8 cellular contexts compared by ENCODE assay signal in genomic region chr5:138213161-138214029, GRCh38. TPM values are rescaled to one million over a fixed set of nuclear protein-coding genes. Genes with fewer than 3 reads are reported as not detected.
A peak's percentile ranks its signal among the peaks of the same experiment; 100 is the strongest.
DNase-seq lines count a peak whose midpoint lies in the region; ATAC-seq and TF ChIP-seq lines count a peak whose summit lies in the region.

A gene with protein sequence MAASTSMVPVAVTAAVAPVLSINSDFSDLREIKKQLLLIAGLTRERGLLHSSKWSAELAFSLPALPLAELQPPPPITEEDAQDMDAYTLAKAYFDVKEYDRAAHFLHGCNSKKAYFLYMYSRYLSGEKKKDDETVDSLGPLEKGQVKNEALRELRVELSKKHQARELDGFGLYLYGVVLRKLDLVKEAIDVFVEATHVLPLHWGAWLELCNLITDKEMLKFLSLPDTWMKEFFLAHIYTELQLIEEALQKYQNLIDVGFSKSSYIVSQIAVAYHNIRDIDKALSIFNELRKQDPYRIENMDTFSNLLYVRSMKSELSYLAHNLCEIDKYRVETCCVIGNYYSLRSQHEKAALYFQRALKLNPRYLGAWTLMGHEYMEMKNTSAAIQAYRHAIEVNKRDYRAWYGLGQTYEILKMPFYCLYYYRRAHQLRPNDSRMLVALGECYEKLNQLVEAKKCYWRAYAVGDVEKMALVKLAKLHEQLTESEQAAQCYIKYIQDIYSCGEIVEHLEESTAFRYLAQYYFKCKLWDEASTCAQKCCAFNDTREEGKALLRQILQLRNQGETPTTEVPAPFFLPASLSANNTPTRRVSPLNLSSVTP (minus strand): TSS chr5:138213323. CDS start chr5:138213312, 11 bp downstream.

- H3K4me1 ChIP-seq in gastroesophageal sphincter = peaks cover 0 to 41% (median 12%) of the 10 kb centered on the region in 3 donors
- peaks cover 16 to 18% of the 10 kb centered on the region in 2 experiments for H3K4me1 ChIP-seq in neutrophil (ENCODE audit: control insufficient read depth in 1 of 2, insufficient read depth in 1 of 2, low read depth in 1 of 2, low read length in 1 of 2)

- H3K4me3 ChIP-seq in NB4 (ENCODE audit: low read depth, low read length) = peak within 1 kb of the TSS; percentile 100
- peak within 1 kb of the TSS; percentile 98 for H3K4me3 ChIP-seq in SK-N-MC
- H3K4me3 ChIP-seq in gastroesophageal sphincter = peak within 1 kb of the TSS; percentile 96 to 97
- peak within 1 kb of the TSS; percentile 80 to 87 for H3K4me3 ChIP-seq in neutrophil (ENCODE audit: low read depth in 1 of 2, low read length in 1 of 2)

- no peaks in the 10 kb centered on the region for H3K9me3 Mint-ChIP-seq in HFFc6
- no peaks in the 10 kb centered on the region for H3K9me3 Mint-ChIP-seq in activated naive CD4-positive, alpha-beta T cell treated with anti-CD3 and anti-CD28 coated beads, Interleukin-2, amount 10 ng/mL, durations not matched to agents 7 days and 5 days

- peak; percentile 99 for ATAC-seq in gastroesophageal sphincter

- H3K27me3 Mint-ChIP-seq in HFFc6 (ENCODE audit: insufficient read depth) = peaks cover 3% of the 10 kb centered on the region; the same call in 1 of the 2 replicates
- no peaks in the 10 kb centered on the region for H3K27me3 Mint-ChIP-seq in activated naive CD4-positive, alpha-beta T cell treated with anti-CD3 and anti-CD28 coated beads, Interleukin-2, amount 10 ng/mL, durations not matched to agents 7 days and 5 days

- 0% methylated on average over 9 to 29 of the region's 32 CpGs for WGBS in gastroesophageal sphincter (ENCODE audit: low coverage in 1 of 2), 2 donors

- peaks cover 13% of the 10 kb centered on the region for H3K36me3 ChIP-seq in SK-N-MC (ENCODE audit: insufficient read depth, low read length)
- H3K36me3 ChIP-seq in gastroesophageal sphincter = peaks cover 0 to 20% of the 10 kb centered on the region in 2 donors
- no peaks in the 10 kb centered on the region for H3K36me3 ChIP-seq in neutrophil

- H3K9ac ChIP-seq in SK-N-MC (ENCODE audit: insufficient read length) = peak within 1 kb of the TSS; percentile 98

- H3K27ac ChIP-seq in SK-N-MC (peak within 1 kb of the TSS; percentile 66; the same call in 1 of the 2 replicates), gastroesophageal sphincter (peak within 1 kb of the TSS; percentile 32 to 86 (median 83)), neutrophil (peak within 1 kb of the TSS; percentile 63), substantia nigra (ENCODE audit: low read depth, low read length, poor library complexity, severe bottlenecking) (peak within 1 kb of the TSS; percentile 79)

- H3K9me3 ChIP-seq in SK-N-MC (ENCODE audit: low read depth, low read length) = no peaks in the 10 kb centered on the region
- H3K9me3 ChIP-seq in gastroesophageal sphincter = no peaks in the 10 kb centered on the region
- no peaks in the 10 kb centered on the region for H3K9me3 ChIP-seq in neutrophil

- H3K27ac Mint-ChIP-seq in HFFc6 = peak within 1 kb of the TSS; percentile 95
- H3K27ac Mint-ChIP-seq in activated naive CD4-positive, alpha-beta T cell treated with anti-CD3 and anti-CD28 coated beads, Interleukin-2, amount 10 ng/mL, durations not matched to agents 7 days and 5 days = peak within 1 kb of the TSS; percentile 98

- CTCF ChIA-PET in activated naive CD4-positive, alpha-beta T cell treated with anti-CD3 and anti-CD28 coated beads, Interleukin-2, amount 10 ng/mL, durations not matched to agents 7 days and 5 days (lab: Charles Lee) = interaction anchor here (0.8 to 2.6 kb wide), 3 partner anchors 130 to 179 kb away, joined by 3 to 19 read pairs (median 4); partner anchors contain the start of genes KDM3B and WNT8A

- peak within 1 kb of the TSS; percentile 99 for H3K4me3 Mint-ChIP-seq in HFFc6
- peak within 1 kb of the TSS; percentile 100 for H3K4me3 Mint-ChIP-seq in activated naive CD4-positive, alpha-beta T cell treated with anti-CD3 and anti-CD28 coated beads, Interleukin-2, amount 10 ng/mL, durations not matched to agents 7 days and 5 days

- H3K36me3 Mint-ChIP-seq in HFFc6 (ENCODE audit: low read depth) = peaks cover 10% of the 10 kb centered on the region
- peaks cover 10% of the 10 kb centered on the region for H3K36me3 Mint-ChIP-seq in activated naive CD4-positive, alpha-beta T cell treated with anti-CD3 and anti-CD28 coated beads, Interleukin-2, amount 10 ng/mL, durations not matched to agents 7 days and 5 days

- TF ChIP-seq POLR2A in NB4 (IDR thresholded peaks at IDR 0.05; ENCODE audit: extremely low read depth, insufficient read length) (peak; percentile 66), gastroesophageal sphincter (IDR thresholded peaks at IDR 0.05) (peak in 1 of 2 donors; percentile 17)

- H3K27me3 ChIP-seq in gastroesophageal sphincter (no peaks in the 10 kb centered on the region), neutrophil (no peaks in the 10 kb centered on the region)

- peaks cover 10% of the 10 kb centered on the region for H3K4me1 Mint-ChIP-seq in HFFc6 (ENCODE audit: low read depth)
- peaks cover 25% of the 10 kb centered on the region for H3K4me1 Mint-ChIP-seq in activated naive CD4-positive, alpha-beta T cell treated with anti-CD3 and anti-CD28 coated beads, Interleukin-2, amount 10 ng/mL, durations not matched to agents 7 days and 5 days

- peak; percentile 97 for DNase-seq in GM04503 (ENCODE audit: low read depth)
- peak; percentile 99 for DNase-seq in HFFc6
- peak; percentile 97 for DNase-seq in NB4 (ENCODE audit: low read depth)
- peak; percentile 97 for DNase-seq in SK-N-MC (ENCODE audit: low read depth, low spot score)
- DNase-seq in activated naive CD4-positive, alpha-beta T cell treated with anti-CD3 and anti-CD28 coated beads, Interleukin-2, amount 10 ng/mL, durations not matched to agents 7 days and 5 days = peak; percentile 95
- DNase-seq in substantia nigra (lab: John Stamatoyannopoulos, UW) = peak; percentile 47 to 96 (median 86)

- no peak for TF ChIP-seq EP300 in gastroesophageal sphincter (IDR thresholded peaks at IDR 0.05)

- TF ChIP-seq CTCF in HFFc6 (IDR thresholded peaks at IDR 0.05) (0 out of 2 replicates have a peak, but pooled peaks have one; percentile 8), NB4 (IDR thresholded peaks at IDR 0.05; ENCODE audit: low read depth, low read length) (no peak), gastroesophageal sphincter (IDR thresholded peaks at IDR 0.05) (no peak), neutrophil (IDR thresholded peaks at IDR 0.05) (peak; percentile 35)

RNA-seq across cellular contexts. Expression of the gene that starts here (rescaled TPM):
- total RNA-seq in HFFc6 (2021; fragmentation: NEBNext Ultra II Directional; extraction: Animal tissue kit (Norgen Biotek cat#: 25700)) = 10 to 100 TPM; 21.6 to 29.3 (median 28.6) TPM
- total RNA-seq in gastroesophageal sphincter = 10 to 100 TPM; 19.3 to 22.3 (median 19.8) TPM

Comparison
In these comparisons a context has a peak if more than half of its experiments do, and no peak if none do; other contexts are left out.
1. Peak in every context shown above with its lines: DNase-seq, ATAC-seq, H3K4me3 ChIP-seq and H3K27ac ChIP-seq.
2. CTCF ChIP-seq: peak in HFFc6 (single experiment) and neutrophil (single experiment); none in NB4 (single experiment) and gastroesophageal sphincter (0 of 4).